ENCODE assay signal across 1 cellular context in the genomic region with DNA sequence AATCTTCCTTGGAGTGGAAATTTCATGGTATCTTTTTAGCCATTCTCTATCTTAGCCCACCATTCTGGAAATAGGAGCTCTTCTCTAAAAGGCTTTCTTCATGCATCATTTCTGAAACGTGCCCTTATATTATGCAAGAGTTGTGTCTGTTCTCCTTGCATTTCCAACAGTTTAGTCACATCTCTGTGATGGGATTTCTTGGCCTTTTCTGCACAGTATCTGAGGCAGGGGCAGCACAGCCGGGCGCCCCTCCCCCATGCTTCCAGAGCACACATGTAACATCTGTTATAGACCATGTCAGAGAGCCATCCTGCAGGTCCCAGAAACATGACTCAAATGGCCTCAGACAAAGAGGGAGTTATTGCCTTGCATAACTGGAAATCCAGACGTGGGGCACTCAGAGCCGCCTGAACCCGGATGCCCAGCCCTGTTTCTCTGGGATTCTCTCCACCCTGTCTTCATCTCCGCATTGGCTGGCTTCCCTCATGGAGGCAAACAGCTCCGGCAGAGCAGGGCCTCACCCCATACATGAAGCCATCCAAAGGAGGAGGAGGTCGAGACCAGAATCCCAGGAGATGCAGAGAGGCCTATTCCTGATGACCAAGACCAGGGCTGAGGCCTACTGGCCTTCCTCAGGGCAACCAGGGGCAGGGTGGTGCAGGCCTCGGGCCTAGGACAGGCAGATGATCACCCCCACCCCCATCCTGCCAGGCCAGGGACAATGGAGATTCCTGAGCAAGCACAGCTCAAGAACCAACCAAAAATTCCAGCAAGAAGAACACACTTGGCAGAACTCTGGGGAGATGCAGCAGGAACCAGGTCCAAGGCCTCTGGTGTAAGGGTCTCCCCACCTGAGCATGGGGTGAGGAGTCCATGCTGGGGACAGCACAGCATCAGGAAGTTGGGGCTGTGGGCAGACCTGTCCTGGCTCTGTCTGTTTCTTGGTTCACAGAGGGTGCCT.
TF ChIP-seq lines count a peak whose summit lies in the region.

No MANE protein-coding gene starts in this region.

TF ChIP-seq in K562, 482 proteins besides CTCF, POLR2A, EP300 and RAD21 (continued from another document):
- TF ChIP-seq, protein P1, sequence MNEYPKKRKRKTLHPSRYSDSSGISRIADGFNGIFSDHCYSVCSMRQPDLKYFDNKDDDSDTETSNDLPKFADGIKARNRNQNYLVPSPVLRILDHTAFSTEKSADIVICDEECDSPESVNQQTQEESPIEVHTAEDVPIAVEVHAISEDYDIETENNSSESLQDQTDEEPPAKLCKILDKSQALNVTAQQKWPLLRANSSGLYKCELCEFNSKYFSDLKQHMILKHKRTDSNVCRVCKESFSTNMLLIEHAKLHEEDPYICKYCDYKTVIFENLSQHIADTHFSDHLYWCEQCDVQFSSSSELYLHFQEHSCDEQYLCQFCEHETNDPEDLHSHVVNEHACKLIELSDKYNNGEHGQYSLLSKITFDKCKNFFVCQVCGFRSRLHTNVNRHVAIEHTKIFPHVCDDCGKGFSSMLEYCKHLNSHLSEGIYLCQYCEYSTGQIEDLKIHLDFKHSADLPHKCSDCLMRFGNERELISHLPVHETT (CRISPR knock-in tag; conservative IDR thresholded peaks at IDR 0.05 in 1 of 2, IDR thresholded peaks at IDR 0.05 in 1 of 2), result peak in 1 of 2 experiments; percentile 88; a peak in 2 of 4 replicates
- TF ChIP-seq, protein P2, sequence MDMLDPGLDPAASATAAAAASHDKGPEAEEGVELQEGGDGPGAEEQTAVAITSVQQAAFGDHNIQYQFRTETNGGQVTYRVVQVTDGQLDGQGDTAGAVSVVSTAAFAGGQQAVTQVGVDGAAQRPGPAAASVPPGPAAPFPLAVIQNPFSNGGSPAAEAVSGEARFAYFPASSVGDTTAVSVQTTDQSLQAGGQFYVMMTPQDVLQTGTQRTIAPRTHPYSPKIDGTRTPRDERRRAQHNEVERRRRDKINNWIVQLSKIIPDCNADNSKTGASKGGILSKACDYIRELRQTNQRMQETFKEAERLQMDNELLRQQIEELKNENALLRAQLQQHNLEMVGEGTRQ (CRISPR knock-in tag; IDR thresholded peaks at IDR 0.05), result peak; percentile 14; the same call in 1 of the 2 replicates
- no peak for TF ChIP-seq RBM22 (IDR thresholded peaks at IDR 0.05; ENCODE audit: low read depth, low read length, poor library complexity, severe bottlenecking)
- no peak for TF ChIP-seq TCF7 (IDR thresholded peaks at IDR 0.05; ENCODE audit: borderline replicate concordance)
- TF ChIP-seq, protein P3, sequence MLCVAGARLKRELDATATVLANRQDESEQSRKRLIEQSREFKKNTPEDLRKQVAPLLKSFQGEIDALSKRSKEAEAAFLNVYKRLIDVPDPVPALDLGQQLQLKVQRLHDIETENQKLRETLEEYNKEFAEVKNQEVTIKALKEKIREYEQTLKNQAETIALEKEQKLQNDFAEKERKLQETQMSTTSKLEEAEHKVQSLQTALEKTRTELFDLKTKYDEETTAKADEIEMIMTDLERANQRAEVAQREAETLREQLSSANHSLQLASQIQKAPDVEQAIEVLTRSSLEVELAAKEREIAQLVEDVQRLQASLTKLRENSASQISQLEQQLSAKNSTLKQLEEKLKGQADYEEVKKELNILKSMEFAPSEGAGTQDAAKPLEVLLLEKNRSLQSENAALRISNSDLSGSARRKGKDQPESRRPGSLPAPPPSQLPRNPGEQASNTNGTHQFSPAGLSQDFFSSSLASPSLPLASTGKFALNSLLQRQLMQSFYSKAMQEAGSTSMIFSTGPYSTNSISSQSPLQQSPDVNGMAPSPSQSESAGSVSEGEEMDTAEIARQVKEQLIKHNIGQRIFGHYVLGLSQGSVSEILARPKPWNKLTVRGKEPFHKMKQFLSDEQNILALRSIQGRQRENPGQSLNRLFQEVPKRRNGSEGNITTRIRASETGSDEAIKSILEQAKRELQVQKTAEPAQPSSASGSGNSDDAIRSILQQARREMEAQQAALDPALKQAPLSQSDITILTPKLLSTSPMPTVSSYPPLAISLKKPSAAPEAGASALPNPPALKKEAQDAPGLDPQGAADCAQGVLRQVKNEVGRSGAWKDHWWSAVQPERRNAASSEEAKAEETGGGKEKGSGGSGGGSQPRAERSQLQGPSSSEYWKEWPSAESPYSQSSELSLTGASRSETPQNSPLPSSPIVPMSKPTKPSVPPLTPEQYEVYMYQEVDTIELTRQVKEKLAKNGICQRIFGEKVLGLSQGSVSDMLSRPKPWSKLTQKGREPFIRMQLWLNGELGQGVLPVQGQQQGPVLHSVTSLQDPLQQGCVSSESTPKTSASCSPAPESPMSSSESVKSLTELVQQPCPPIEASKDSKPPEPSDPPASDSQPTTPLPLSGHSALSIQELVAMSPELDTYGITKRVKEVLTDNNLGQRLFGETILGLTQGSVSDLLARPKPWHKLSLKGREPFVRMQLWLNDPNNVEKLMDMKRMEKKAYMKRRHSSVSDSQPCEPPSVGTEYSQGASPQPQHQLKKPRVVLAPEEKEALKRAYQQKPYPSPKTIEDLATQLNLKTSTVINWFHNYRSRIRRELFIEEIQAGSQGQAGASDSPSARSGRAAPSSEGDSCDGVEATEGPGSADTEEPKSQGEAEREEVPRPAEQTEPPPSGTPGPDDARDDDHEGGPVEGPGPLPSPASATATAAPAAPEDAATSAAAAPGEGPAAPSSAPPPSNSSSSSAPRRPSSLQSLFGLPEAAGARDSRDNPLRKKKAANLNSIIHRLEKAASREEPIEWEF (CRISPR knock-in tag; IDR thresholded peaks at IDR 0.05), result no peak
- TF ChIP-seq ZNF184 (CRISPR knock-in tag; IDR thresholded peaks at IDR 0.05), result peak; percentile 76; the same call in 1 of the 2 replicates
- TF ChIP-seq ZNF408 (CRISPR knock-in tag; IDR thresholded peaks at IDR 0.05; ENCODE audit: low read depth), result no peak
- TF ChIP-seq, protein P4, sequence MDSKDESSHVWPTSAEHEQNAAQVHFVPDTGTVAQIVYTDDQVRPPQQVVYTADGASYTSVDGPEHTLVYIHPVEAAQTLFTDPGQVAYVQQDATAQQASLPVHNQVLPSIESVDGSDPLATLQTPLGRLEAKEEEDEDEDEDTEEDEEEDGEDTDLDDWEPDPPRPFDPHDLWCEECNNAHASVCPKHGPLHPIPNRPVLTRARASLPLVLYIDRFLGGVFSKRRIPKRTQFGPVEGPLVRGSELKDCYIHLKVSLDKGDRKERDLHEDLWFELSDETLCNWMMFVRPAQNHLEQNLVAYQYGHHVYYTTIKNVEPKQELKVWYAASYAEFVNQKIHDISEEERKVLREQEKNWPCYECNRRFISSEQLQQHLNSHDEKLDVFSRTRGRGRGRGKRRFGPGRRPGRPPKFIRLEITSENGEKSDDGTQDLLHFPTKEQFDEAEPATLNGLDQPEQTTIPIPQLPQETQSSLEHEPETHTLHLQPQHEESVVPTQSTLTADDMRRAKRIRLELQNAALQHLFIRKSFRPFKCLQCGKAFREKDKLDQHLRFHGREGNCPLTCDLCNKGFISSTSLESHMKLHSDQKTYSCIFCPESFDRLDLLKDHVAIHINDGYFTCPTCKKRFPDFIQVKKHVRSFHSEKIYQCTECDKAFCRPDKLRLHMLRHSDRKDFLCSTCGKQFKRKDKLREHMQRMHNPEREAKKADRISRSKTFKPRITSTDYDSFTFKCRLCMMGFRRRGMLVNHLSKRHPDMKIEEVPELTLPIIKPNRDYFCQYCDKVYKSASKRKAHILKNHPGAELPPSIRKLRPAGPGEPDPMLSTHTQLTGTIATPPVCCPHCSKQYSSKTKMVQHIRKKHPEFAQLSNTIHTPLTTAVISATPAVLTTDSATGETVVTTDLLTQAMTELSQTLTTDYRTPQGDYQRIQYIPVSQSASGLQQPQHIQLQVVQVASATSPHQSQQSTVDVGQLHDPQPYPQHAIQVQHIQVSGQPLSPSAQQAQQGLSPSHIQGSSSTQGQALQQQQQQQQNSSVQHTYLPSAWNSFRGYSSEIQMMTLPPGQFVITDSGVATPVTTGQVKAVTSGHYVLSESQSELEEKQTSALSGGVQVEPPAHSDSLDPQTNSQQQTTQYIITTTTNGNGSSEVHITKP (IDR thresholded peaks at IDR 0.05; ENCODE audit: partially characterized antibody), result no peak
- TF ChIP-seq MAFK (IDR thresholded peaks at IDR 0.05; ENCODE audit: low read length), result no peak
